10 cellular contexts compared by ENCODE assay signal in the genomic region with DNA sequence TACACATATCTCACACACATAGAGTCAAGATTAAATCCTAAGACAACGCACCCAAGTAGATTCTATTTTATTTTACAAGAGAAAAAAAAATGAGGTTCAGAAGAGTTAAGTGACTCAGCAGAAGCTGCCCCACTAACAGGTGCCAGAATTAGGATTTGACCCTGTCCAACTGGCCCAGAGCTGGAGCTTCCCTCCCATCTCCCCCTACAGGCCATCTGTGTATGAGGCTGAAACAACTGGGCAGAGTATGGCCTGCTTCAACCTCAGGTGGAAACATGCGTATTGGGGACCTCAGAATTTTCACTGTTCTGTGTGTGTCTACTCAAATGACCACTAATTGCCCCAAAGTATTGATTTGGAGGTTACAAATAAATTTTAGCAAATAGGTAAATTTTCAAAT. TPM values are rescaled to one million over a fixed set of nuclear protein-coding genes. Genes with fewer than 3 reads are reported as not detected.
A peak's percentile ranks its signal among the peaks of the same experiment; 100 is the strongest.
DNase-seq lines count a peak whose midpoint lies in the region; ATAC-seq, FAIRE-seq and TF ChIP-seq lines count a peak whose summit lies in the region.
"Had no signal": no experiment of that assay in that cellular context is flagged by ENCODE, and none has a peak within 500 bp of the region (broad histone marks: within the 10 kb centered on the region; RNA-seq: fewer than 3 reads in every experiment).

No MANE protein-coding gene starts in this region.

- TF ChIP-seq RAD21 in IMR-90 (IDR thresholded peaks at IDR 0.05; ENCODE audit: low read length) (peak; percentile 19; the same call in 1 of the 2 replicates), HepG2 (CRISPR knock-in tag; IDR thresholded peaks at IDR 0.05) (no peak)

- peaks cover 8% of the 10 kb centered on the region for H3K9me3 Mint-ChIP-seq in Caco-2 (ENCODE audit: unreplicated experiment)
- H3K9me3 Mint-ChIP-seq: natural killer cell had no signal

- H3K4me3 ChIP-seq in Caco-2 (ENCODE audit: low read depth, low read length), result no peak overlapping the region
- H3K4me3 ChIP-seq in IMR-90 (ENCODE audit: insufficient read depth, low read depth, low read length), result no peak overlapping the region
- H3K4me3 ChIP-seq in astrocyte of the cerebellum (ENCODE audit: low read depth, low read length), result no peak overlapping the region
- no peak overlapping the region for H3K4me3 ChIP-seq in HepG2 (replicated peaks in 1 of 3; ENCODE audit: insufficient read depth in 1 of 3, low read depth in 2 of 3, low read length in 3 of 3)
- no peak overlapping the region for H3K4me3 ChIP-seq in gastroesophageal sphincter

- peak; percentile 77 for ATAC-seq in IMR-90 (ENCODE audit: low read depth)
- peak; percentile 94 for ATAC-seq in HepG2
- ATAC-seq in GM21528 (IDR thresholded peaks at IDR 0.05; ENCODE audit: low FRiP score, unreplicated experiment), result no peak
- no peak for ATAC-seq in gastroesophageal sphincter
- ATAC-seq: natural killer cell had no signal

- H3K4me1 ChIP-seq in Caco-2 (peaks cover 8% of the 10 kb centered on the region), IMR-90 (ENCODE audit: control insufficient read depth, insufficient read depth, low read length) (no peaks in the 10 kb centered on the region; the same call in 1 of the 2 replicates), HepG2 (ENCODE audit: insufficient read depth, low read length) (no peaks in the 10 kb centered on the region), gastroesophageal sphincter (no peaks in the 10 kb centered on the region)

- H3K27me3 ChIP-seq in Caco-2 (replicated peaks; ENCODE audit: control insufficient read depth, insufficient read depth, low read length) (no peaks in the 10 kb centered on the region), IMR-90 (ENCODE audit: control insufficient read depth, insufficient read depth, low read length) (peaks cover 16% of the 10 kb centered on the region), HepG2 (ENCODE audit: control insufficient read depth in 1 of 2, insufficient read depth in 2 of 2, low read length in 2 of 2) (peaks cover 4 to 22% of the 10 kb centered on the region in 2 experiments; a peak in 2 of 5 replicates), gastroesophageal sphincter (no peaks in the 10 kb centered on the region)

- no peak overlapping the region for H3K14ac ChIP-seq in IMR-90 (replicated peaks; ENCODE audit: low read depth, low read length)

- BruUV-seq in Caco-2 (replicated peaks; lab: Mats Ljungman, UMichigan) (no TSS peak), IMR-90 (replicated peaks; lab: Mats Ljungman, UMichigan) (no TSS peak), HepG2 (replicated peaks; lab: Mats Ljungman, UMichigan) (no TSS peak)

- H3K4me3 Mint-ChIP-seq in Caco-2 (ENCODE audit: unreplicated experiment), result no peak overlapping the region
- H3K4me3 Mint-ChIP-seq: natural killer cell had no signal

- no peak overlapping the region for H2AFZ ChIP-seq in IMR-90 (replicated peaks; ENCODE audit: low read length, poor library complexity)
- H2AFZ ChIP-seq in HepG2 (ENCODE audit: low read length), result no peak overlapping the region

- H3K18ac ChIP-seq in IMR-90 (ENCODE audit: low read depth, low read length), result no peak overlapping the region

- in situ Hi-C loops in IMR-90 (cut with MboI; ENCODE audit: low sequenced_read_pairs), result loop anchor here (25.0 kb wide), 1 partner anchor 766 kb away; no protein-coding TSS in a partner anchor
- in situ Hi-C loops in astrocyte of the cerebellum (cut with HindIII; ENCODE audit: low sequenced_read_pairs), result loop anchor here (25.0 kb wide), 1 partner anchor 641 kb away; no protein-coding TSS in a partner anchor
- in situ Hi-C loops in HepG2 (cut with HindIII; ENCODE audit: extremely low pct_ligation_motif_present, low pct_unique_long_range_greater_than_20kb), result no loop called here

- TF ChIP-seq POLR2A in IMR-90 (IDR thresholded peaks at IDR 0.05; ENCODE audit: low read depth, low read length) (no peak), HepG2 (IDR thresholded peaks at IDR 0.05; ENCODE audit: insufficient read depth in 1 of 2, low read depth in 2 of 2, low read length in 2 of 2) (no peak), gastroesophageal sphincter (IDR thresholded peaks at IDR 0.05) (no peak)

- peak in 1 of 2 experiments; percentile 32 for DNase-seq in Caco-2
- DNase-seq in IMR-90, result no peak
- DNase-seq in astrocyte of the cerebellum (ENCODE audit: low read depth), result no peak
- no peak for DNase-seq in HepG2 (ENCODE audit: low spot score)
- no peak for DNase-seq in amniotic stem cell (lab: John Stamatoyannopoulos, UW)
- DNase-seq in hepatic stellate cell (ENCODE audit: low spot score), result no peak
- DNase-seq: natural killer cell had no signal

- no peaks in the 10 kb centered on the region for H3K36me3 Mint-ChIP-seq in Caco-2 (ENCODE audit: insufficient read depth, unreplicated experiment)
- H3K36me3 Mint-ChIP-seq: natural killer cell had no signal

- no peak overlapping the region for H4K5ac ChIP-seq in IMR-90 (ENCODE audit: low read depth, low read length)

- H3K79me1 ChIP-seq in IMR-90 (ENCODE audit: low read depth in 1 of 2, low read length in 2 of 2), result no peaks in the 10 kb centered on the region

- H3K4me1 Mint-ChIP-seq in Caco-2 (ENCODE audit: low read depth, unreplicated experiment), result peaks cover 8% of the 10 kb centered on the region
- H3K4me1 Mint-ChIP-seq: natural killer cell had no signal

- H4K20me1 ChIP-seq in IMR-90 (ENCODE audit: insufficient read depth, low read length), result no peaks in the 10 kb centered on the region
- no peaks in the 10 kb centered on the region for H4K20me1 ChIP-seq in HepG2 (ENCODE audit: insufficient read depth, low read length)

- TF ChIP-seq EP300 in HepG2 (IDR thresholded peaks at IDR 0.05; ENCODE audit: low read depth in 2 of 2, low read length in 2 of 2) (no peak), HepG2 (CRISPR knock-in tag; IDR thresholded peaks at IDR 0.05; ENCODE audit: borderline replicate concordance) (no peak), gastroesophageal sphincter (IDR thresholded peaks at IDR 0.05) (no peak)

- intact Hi-C loops in Caco-2 (cut with micrococcal nuclease; ENCODE audit: unreplicated experiment) (no loop called here), IMR-90 (cut with micrococcal nuclease) (no loop called here), HepG2 (cut with micrococcal nuclease; ENCODE audit: unreplicated experiment) (no loop called here)

- no peak overlapping the region for H2AK5ac ChIP-seq in IMR-90 (ENCODE audit: low read depth, low read length)

- H3K27ac ChIP-seq in IMR-90 (ENCODE audit: insufficient read depth, low read length), result no peak overlapping the region
- no peak overlapping the region for H3K27ac ChIP-seq in HepG2 (ENCODE audit: extremely low read length, insufficient read depth, low read length)
- H3K27ac ChIP-seq in gastroesophageal sphincter, result no peak overlapping the region

- H3K79me2 ChIP-seq in HepG2 (ENCODE audit: insufficient read depth, low read length), result no peaks in the 10 kb centered on the region

- H4K8ac ChIP-seq in IMR-90 (ENCODE audit: low read depth in 2 of 2, low read length in 2 of 2), result no peak overlapping the region

- H4K91ac ChIP-seq in IMR-90 (ENCODE audit: insufficient read depth, low read depth, low read length), result no peak overlapping the region

- H3K9me3 ChIP-seq in Caco-2 (no peaks in the 10 kb centered on the region), IMR-90 (ENCODE audit: control insufficient read depth, insufficient read depth, low read length) (no peaks in the 10 kb centered on the region; the same call in 1 of the 2 replicates), HepG2 (ENCODE audit: low read length) (no peaks in the 10 kb centered on the region), gastroesophageal sphincter (peaks cover 0 to 4% (median 0%) of the 10 kb centered on the region in 3 donors)

- H3K4me2 ChIP-seq in IMR-90 (ENCODE audit: low read depth, low read length), result no peak overlapping the region
- no peak overlapping the region for H3K4me2 ChIP-seq in HepG2 (ENCODE audit: low read depth, low read length)

- no peak overlapping the region for H3K4ac ChIP-seq in IMR-90 (ENCODE audit: low read depth, low read length)

- no peak overlapping the region for H2BK5ac ChIP-seq in IMR-90 (ENCODE audit: low read depth, low read length, poor library complexity, severe bottlenecking)

- CTCF ChIA-PET in Caco-2 (lab: Charles Lee), result no interaction called here
- CTCF ChIA-PET in IMR-90 (lab: Yijun Ruan, JAX), result interaction anchor here (0.6 to 0.9 kb wide), 2 partner anchors 13 to 15 kb away, joined by 3 read pairs; no protein-coding TSS in a partner anchor
- CTCF ChIA-PET in HepG2 (lab: Yijun Ruan, JAX; ENCODE audit: low intra/inter-chr PET ratio, low total read pairs), result interaction anchor here (1.6 kb wide), 1 partner anchor 420 kb away, joined by 3 read pairs; no protein-coding TSS in a partner anchor

- no peak overlapping the region for H3K56ac ChIP-seq in IMR-90 (ENCODE audit: extremely low read depth, insufficient read depth, low read length)

- H2BK120ac ChIP-seq in IMR-90 (ENCODE audit: low read depth, low read length), result no peak overlapping the region

- H2AK9ac ChIP-seq in IMR-90 (replicated peaks; ENCODE audit: low read depth, low read length, poor library complexity), result no peak overlapping the region

- no peak overlapping the region for H2BK15ac ChIP-seq in IMR-90 (ENCODE audit: low read depth, low read length)

- H3K9ac ChIP-seq in IMR-90 (ENCODE audit: low read depth, low read length) (no peak overlapping the region), HepG2 (ENCODE audit: insufficient read depth, low read depth, low read length) (no peak overlapping the region)

- H3K27me3 Mint-ChIP-seq in Caco-2 (ENCODE audit: insufficient read depth, unreplicated experiment), result no peaks in the 10 kb centered on the region

- FAIRE-seq in HepG2 (lab: Jason Lieb, UNC), result no peak
- FAIRE-seq: GM18507 had no signal

- WGBS in IMR-90 (ENCODE audit: extremely low coverage in 2 of 2, insufficient read length in 1 of 2), 2 experiments, result no CpG with 5 or more reads among the region's 2 CpGs
- 58% methylated on average over 2 of the region's 2 CpGs for WGBS in HepG2 (ENCODE audit: low lambda C conversion rate)
- 83 to 100% methylated on average over 1 to 2 of the region's 2 CpGs for WGBS in gastroesophageal sphincter (ENCODE audit: low coverage in 1 of 2), 2 donors

- TF ChIP-seq CTCF in Caco-2 (IDR thresholded peaks at IDR 0.05; ENCODE audit: insufficient read depth in 1 of 2, low read depth in 1 of 2, low read length in 1 of 2, severe bottlenecking in 1 of 2, unreplicated experiment in 1 of 2) (peak; percentile 58 to 63), IMR-90 (conservative IDR thresholded peaks at IDR 0.05; ENCODE audit: low read depth, low read length) (peak; percentile 30; the same call in 1 of the 2 replicates), astrocyte of the cerebellum (IDR thresholded peaks at IDR 0.05; ENCODE audit: low read depth, low read length, missing control alignments) (peak; percentile 66), HepG2 (CRISPR knock-in tag; IDR thresholded peaks at IDR 0.05) (peak; percentile 44), gastroesophageal sphincter (IDR thresholded peaks at IDR 0.05) (no peak)

- H2BK20ac ChIP-seq in IMR-90 (ENCODE audit: low read depth, low read length), result no peak overlapping the region

- POLR2A ChIA-PET in Caco-2 (lab: Charles Lee) (interaction anchor here (1.0 kb wide), 1 partner anchor 30 kb away, joined by 3 read pairs; the partner anchor contains the start of gene PSMG1), IMR-90 (lab: Charles Lee; ENCODE audit: unreplicated experiment) (no interaction called here), HepG2 (lab: Yijun Ruan, JAX) (no interaction called here)

- no peak overlapping the region for H3K23ac ChIP-seq in IMR-90 (ENCODE audit: low read depth, low read length)

- H3K9me1 ChIP-seq in IMR-90 (ENCODE audit: insufficient read depth, low read length), result peaks cover 3% of the 10 kb centered on the region; the same call in 1 of the 2 replicates

- H3K36me3 ChIP-seq in Caco-2 (ENCODE audit: control insufficient read depth, insufficient read depth, low read length), result no peaks in the 10 kb centered on the region
- no peaks in the 10 kb centered on the region for H3K36me3 ChIP-seq in IMR-90 (ENCODE audit: control insufficient read depth, insufficient read depth, low read length)
- H3K36me3 ChIP-seq in HepG2 (replicated peaks in 1 of 2; ENCODE audit: control insufficient read depth in 1 of 2, insufficient read depth in 2 of 2, low read length in 2 of 2), result no peaks in the 10 kb centered on the region
- H3K36me3 ChIP-seq in gastroesophageal sphincter, result no peaks in the 10 kb centered on the region

- no peak overlapping the region for H3K27ac Mint-ChIP-seq in Caco-2 (ENCODE audit: unreplicated experiment)
- H3K27ac Mint-ChIP-seq: natural killer cell had no signal

- dilution Hi-C loops in IMR-90 (cut with HindIII; ENCODE audit: low sequenced_read_pairs, unreplicated experiment), result no loop called here

RNA-seq across cellular contexts. Expression of gene PSMG1, which starts 29.9 kb away (rescaled TPM):
- total RNA-seq in Caco-2 (2022) (86.2 and 95.3 TPM in 2 replicates), IMR-90 (2012; rRNA removed) (37.8 and 51.1 TPM in 2 replicates), HepG2 (2016; rRNA removed; fragmentation: Illumina TruSeq; extraction: Trizol) (173 and 184 TPM in 2 replicates), gastroesophageal sphincter (10 to 100 TPM; 19.0 to 33.7 (median 30.4) TPM)
- polyA plus RNA-seq in IMR-90 (2012; rRNA removed) (34.6 and 45.4 TPM in 2 replicates), HepG2 (2011; rRNA removed) (48.0 and 63.6 TPM in 2 replicates)
- 10.1 and 14.3 TPM in 2 replicates for polyA plus RNA-seq in IMR-90 (2012; cell fraction: cytosol; rRNA removed)
- 1.8 and 29.8 TPM in 2 replicates for polyA plus RNA-seq in IMR-90 (2012; cell fraction: nucleus; rRNA removed; ENCODE audit: low replicate concordance)
- total RNA-seq in HepG2 (2016; cell fraction: cytosol; rRNA removed; fragmentation: Illumina TruSeq; extraction: Trizol; ENCODE audit: low read depth), result 63.4 and 63.6 TPM in 2 replicates
- 173 and 194 TPM in 2 replicates for total RNA-seq in HepG2 (2016; cell fraction: insoluble cytoplasmic fraction; rRNA removed; fragmentation: Illumina TruSeq; extraction: Trizol)
- 86.8 and 90.7 TPM in 2 replicates for total RNA-seq in HepG2 (2016; cell fraction: membrane; rRNA removed; fragmentation: Illumina TruSeq; extraction: Trizol)
- 72.7 and 90.4 TPM in 2 replicates for total RNA-seq in HepG2 (2016; cell fraction: nucleus; rRNA removed; fragmentation: Illumina TruSeq; extraction: Trizol)
- 34.3 and 49.4 TPM in 2 replicates for polyA plus RNA-seq in HepG2 (2011; cell fraction: cytosol; rRNA removed)
- polyA plus RNA-seq in HepG2 (2011; cell fraction: nucleus; rRNA removed), result 15.8 and 21.3 TPM in 2 replicates
- 53.0 and 76.8 TPM in 2 replicates for polyA plus RNA-seq in HepG2 (2012)
- 55.8 and 70.6 TPM in 2 replicates for polyA plus RNA-seq in HepG2 (2016; cell fraction: cytosol; fragmentation: Illumina TruSeq; extraction: Trizol; ENCODE audit: low read depth)
- 206 and 228 TPM in 2 replicates for polyA plus RNA-seq in HepG2 (2016; cell fraction: insoluble cytoplasmic fraction; fragmentation: Illumina TruSeq; extraction: Trizol; ENCODE audit: low read depth)
- polyA plus RNA-seq in HepG2 (2016; cell fraction: membrane; fragmentation: Illumina TruSeq; extraction: Trizol; ENCODE audit: low read depth), result 73.9 and 74.0 TPM in 2 replicates
- 139 and 145 TPM in 2 replicates for polyA plus RNA-seq in HepG2 (2016; cell fraction: nucleus; fragmentation: Illumina TruSeq; extraction: Trizol; ENCODE audit: insufficient read depth, low read depth)
- polyA minus RNA-seq in HepG2 (2011; rRNA and poly(A)+ RNA removed; ENCODE audit: low replicate concordance), result 9.2 and 15.6 TPM in 2 replicates
- 19.7 and 23.0 TPM in 2 replicates for polyA minus RNA-seq in HepG2 (2011; cell fraction: cytosol; rRNA and poly(A)+ RNA removed)
- polyA minus RNA-seq in HepG2 (2011; cell fraction: nucleus; rRNA and poly(A)+ RNA removed), result 33.6 and 41.3 TPM in 2 replicates

Comparison
In these comparisons a context has a peak if more than half of its experiments do, and no peak if none do; other contexts are left out.
1. CTCF ChIP-seq: peak in Caco-2 (2 of 2), IMR-90 (single experiment), astrocyte of the cerebellum (single experiment) and HepG2 (single experiment); none in gastroesophageal sphincter (0 of 4).
2. ATAC-seq: peak in IMR-90 (single experiment) and HepG2 (single experiment); none in GM21528 (single experiment) and gastroesophageal sphincter (single experiment).